ENCODE assay signal across 18 cellular contexts in genomic region chr3:43073116-43073835, GRCh38. TPM values are rescaled to one million over a fixed set of nuclear protein-coding genes. Genes with fewer than 3 reads are reported as not detected.
DNase-seq lines count a peak whose midpoint lies in the region; ATAC-seq and TF ChIP-seq lines count a peak whose summit lies in the region.
"Had no signal": no experiment of that assay in that cellular context is flagged by ENCODE, and none has a peak within 500 bp of the region (broad histone marks: within the 10 kb centered on the region; RNA-seq: fewer than 3 reads in every experiment).

No MANE protein-coding gene starts in this region.

- in situ Hi-C loops in mammary epithelial cell (cut with MboI; ENCODE audit: low sequenced_read_pairs in 2 of 2), result no loop called here

- no peak overlapping the region for H3K4me3 ChIP-seq in mammary epithelial cell (replicated peaks in 1 of 3; ENCODE audit: insufficient read depth in 1 of 3, low read depth in 2 of 3, low read length in 3 of 3)
- H3K4me3 ChIP-seq in aorta (ENCODE audit: low read length in 2 of 2), result no peak overlapping the region
- H3K4me3 ChIP-seq in PC-3 (ENCODE audit: low read length), result no peak overlapping the region
- H3K4me3 ChIP-seq: GM23248, HAP-1 had no signal

- no peaks in the 10 kb centered on the region for H3K9me2 ChIP-seq in PC-3 (replicated peaks; ENCODE audit: low read length)

- H3K27me3 ChIP-seq in mammary epithelial cell (ENCODE audit: insufficient read depth, low read length), result no peaks in the 10 kb centered on the region
- no peaks in the 10 kb centered on the region for H3K27me3 ChIP-seq in aorta (ENCODE audit: control insufficient read depth in 1 of 2, insufficient read depth in 2 of 2, low read length in 1 of 2)
- H3K27me3 ChIP-seq in PC-3 (ENCODE audit: low read length), result no peaks in the 10 kb centered on the region
- H3K27me3 ChIP-seq: BE2C had no signal

- CTCF ChIA-PET in MCF 10A (lab: Yijun Ruan, JAX), result interaction anchor here (0.9 to 1.1 kb wide), 2 partner anchors 93 to 111 kb away, joined by 4 read pairs; no protein-coding TSS in a partner anchor
- CTCF ChIA-PET in mammary epithelial cell (lab: Charles Lee; ENCODE audit: low non-redundant PET), result no interaction called here
- CTCF ChIA-PET in PC-3 (lab: Charles Lee), result no interaction called here

- BruUV-seq in MCF 10A (replicated peaks; lab: Mats Ljungman, UMichigan) (no TSS peak), mammary epithelial cell (replicated peaks; lab: Mats Ljungman, UMichigan) (no TSS peak), PC-3 (replicated peaks; lab: Mats Ljungman, UMichigan) (no TSS peak)

- H3K36me3 ChIP-seq in mammary epithelial cell (ENCODE audit: insufficient read depth, low read length) (no peaks in the 10 kb centered on the region), aorta (ENCODE audit: control insufficient read depth in 1 of 2, insufficient read depth in 2 of 2, low read length in 1 of 2) (no peaks in the 10 kb centered on the region), PC-3 (ENCODE audit: low read depth, low read length) (0 out of 2 replicates have a peak, but pooled peaks cover under 1% of the 10 kb centered on the region)
- H3K36me3 ChIP-seq: BE2C, HAP-1 had no signal

- H3K4me2 ChIP-seq in mammary epithelial cell (ENCODE audit: insufficient read depth, low read depth, low read length), result no peak overlapping the region
- no peak overlapping the region for H3K4me2 ChIP-seq in PC-3 (ENCODE audit: low read length)

- H3K4me1 Mint-ChIP-seq in MCF 10A (ENCODE audit: insufficient read depth, unreplicated experiment), result peaks cover 7% of the 10 kb centered on the region
- H3K4me1 Mint-ChIP-seq in stimulated activated memory B cell treated with anti-CD40 and anti-IgM and Interleukin-4, amounts not matched to agents 10 μg/mL and 1 μg/mL and 100 μg/mL, for 72 hours, result no peaks in the 10 kb centered on the region
- H3K4me1 Mint-ChIP-seq: CD4-positive, CD25-positive, alpha-beta regulatory T cell; CD8-positive, alpha-beta memory T cell had no signal

- 92% methylated on average over 4 of the region's 7 CpGs for WGBS in mammary epithelial cell (ENCODE audit: low coverage, missing lambda C conversion rate)
- WGBS in aorta, 2 donors, result 88 to 90% methylated on average over 7 of the region's 7 CpGs

- no peaks in the 10 kb centered on the region for H3K79me2 ChIP-seq in mammary epithelial cell (ENCODE audit: insufficient read depth, low read length)
- no peaks in the 10 kb centered on the region for H3K79me2 ChIP-seq in PC-3 (ENCODE audit: low read length)

- peak overlapping the region; percentile 6 for H3K27ac Mint-ChIP-seq in MCF 10A (ENCODE audit: low read depth, unreplicated experiment)
- H3K27ac Mint-ChIP-seq in stimulated activated memory B cell treated with anti-CD40 and anti-IgM and Interleukin-4, amounts not matched to agents 10 μg/mL and 1 μg/mL and 100 μg/mL, for 72 hours, result no peak overlapping the region
- H3K27ac Mint-ChIP-seq: CD4-positive, CD25-positive, alpha-beta regulatory T cell had no signal

- H3F3A ChIP-seq in PC-3 (ENCODE audit: low read length, unreplicated experiment), result no peaks in the 10 kb centered on the region

- peak; percentile 40 for ATAC-seq in stimulated activated memory B cell treated with anti-CD40 and anti-IgM and Interleukin-4, amounts not matched to agents 10 μg/mL and 1 μg/mL and 100 μg/mL, for 72 hours
- ATAC-seq in aorta (ENCODE audit: low FRiP score), result peak; percentile 33
- no peak for ATAC-seq in PC-3
- ATAC-seq: HepG2 had no signal

- no peaks in the 10 kb centered on the region for H3K36me3 Mint-ChIP-seq in MCF 10A (ENCODE audit: insufficient read depth, unreplicated experiment)
- peaks cover 3% of the 10 kb centered on the region for H3K36me3 Mint-ChIP-seq in stimulated activated memory B cell treated with anti-CD40 and anti-IgM and Interleukin-4, amounts not matched to agents 10 μg/mL and 1 μg/mL and 100 μg/mL, for 72 hours

- no peaks in the 10 kb centered on the region for H4K20me1 ChIP-seq in mammary epithelial cell (ENCODE audit: insufficient read depth, low read length)
- H4K20me1 ChIP-seq in PC-3 (ENCODE audit: low read length), result no peaks in the 10 kb centered on the region

- no peak overlapping the region for H3K27ac ChIP-seq in mammary epithelial cell (ENCODE audit: insufficient read depth, low read depth, low read length)
- no peak overlapping the region for H3K27ac ChIP-seq in aorta (ENCODE audit: low read depth in 1 of 2, low read length in 2 of 2)
- no peak overlapping the region for H3K27ac ChIP-seq in PC-3 (ENCODE audit: low read length)
- H3K27ac ChIP-seq: GM23248 had no signal

- no peak overlapping the region for H2AFZ ChIP-seq in mammary epithelial cell (ENCODE audit: low read depth, low read length)
- H2AFZ ChIP-seq in PC-3 (ENCODE audit: low read length), result no peak overlapping the region
- H2AFZ ChIP-seq: GM23248 had no signal

- H3K27me3 Mint-ChIP-seq in MCF 10A (ENCODE audit: insufficient read depth, unreplicated experiment), result no peaks in the 10 kb centered on the region
- H3K27me3 Mint-ChIP-seq in stimulated activated memory B cell treated with anti-CD40 and anti-IgM and Interleukin-4, amounts not matched to agents 10 μg/mL and 1 μg/mL and 100 μg/mL, for 72 hours, result no peaks in the 10 kb centered on the region
- H3K27me3 Mint-ChIP-seq: CD4-positive, CD25-positive, alpha-beta regulatory T cell had no signal

- H3K9ac ChIP-seq in mammary epithelial cell (ENCODE audit: insufficient read depth, low read length) (no peak overlapping the region), PC-3 (ENCODE audit: low read length) (no peak overlapping the region)
- H3K9ac ChIP-seq: GM23248 had no signal

- H3K4me3 Mint-ChIP-seq in MCF 10A (ENCODE audit: unreplicated experiment), result no peak overlapping the region
- H3K4me3 Mint-ChIP-seq in stimulated activated memory B cell treated with anti-CD40 and anti-IgM and Interleukin-4, amounts not matched to agents 10 μg/mL and 1 μg/mL and 100 μg/mL, for 72 hours, result no peak overlapping the region
- H3K4me3 Mint-ChIP-seq: CD4-positive, CD25-positive, alpha-beta regulatory T cell; CD8-positive, alpha-beta memory T cell had no signal

- H3K9me3 ChIP-seq in mammary epithelial cell (replicated peaks; ENCODE audit: insufficient read depth, low read length) (no peaks in the 10 kb centered on the region), aorta (ENCODE audit: control insufficient read depth, low read length) (peaks cover 1% of the 10 kb centered on the region), PC-3 (ENCODE audit: low read length) (no peaks in the 10 kb centered on the region)
- H3K9me3 ChIP-seq: BE2C, HAP-1 had no signal

- no peak for DNase-seq in MCF 10A (ENCODE audit: unreplicated experiment)
- no peak for DNase-seq in mammary epithelial cell
- peak; percentile 4 for DNase-seq in mucosa of gallbladder (ENCODE audit: low spot score)
- DNase-seq in aorta, result no peak
- DNase-seq in PC-3, result no peak
- DNase-seq in germinal center (ENCODE audit: low spot score), result no peak
- no peak for DNase-seq in NCI-H510A (lab: John Stamatoyannopoulos, UW)
- DNase-seq: BE2C; C1 segment of cervical spinal cord; CD4-positive, CD25-positive, alpha-beta regulatory T cell; CD8-positive, alpha-beta memory T cell; COR-L47; DMS 273 treated with DMSO at 0.1 percent for 48 hours; GDM1; GM23248 had no signal

- POLR2A ChIA-PET in MCF 10A (lab: Yijun Ruan, JAX), result interaction anchor here (1.2 kb wide), 1 partner anchor 33 kb away, joined by 3 read pairs; no protein-coding TSS in a partner anchor
- POLR2A ChIA-PET in PC-3 (lab: Charles Lee; ENCODE audit: unreplicated experiment), result no interaction called here

- intact Hi-C loops in MCF 10A (cut with micrococcal nuclease), result no loop called here
- intact Hi-C loops in mammary epithelial cell (cut with micrococcal nuclease), result no loop called here
- intact Hi-C loops in aorta (cut with DNase I), result no loop called here
- intact Hi-C loops in PC-3 (cut with micrococcal nuclease), result no loop called here

- H3K4me1 ChIP-seq in mammary epithelial cell (ENCODE audit: insufficient read depth, low read length), result no peaks in the 10 kb centered on the region
- no peaks in the 10 kb centered on the region for H3K4me1 ChIP-seq in aorta (ENCODE audit: control insufficient read depth in 1 of 2, insufficient read depth in 2 of 2, low read length in 2 of 2)
- no peaks in the 10 kb centered on the region for H3K4me1 ChIP-seq in PC-3 (ENCODE audit: insufficient read depth, low read length)
- H3K4me1 ChIP-seq: BE2C, HAP-1 had no signal

- no peaks in the 10 kb centered on the region for H3K9me3 Mint-ChIP-seq in MCF 10A (ENCODE audit: unreplicated experiment)
- no peaks in the 10 kb centered on the region for H3K9me3 Mint-ChIP-seq in stimulated activated memory B cell treated with anti-CD40 and anti-IgM and Interleukin-4, amounts not matched to agents 10 μg/mL and 1 μg/mL and 100 μg/mL, for 72 hours
- H3K9me3 Mint-ChIP-seq: CD8-positive, alpha-beta memory T cell had no signal

- dilution Hi-C loops in mammary epithelial cell (cut with HindIII; ENCODE audit: low sequenced_read_pairs), result no loop called here

- TF ChIP-seq CTCF in MCF 10A (IDR thresholded peaks at IDR 0.05; ENCODE audit: unreplicated experiment) (no peak), mammary epithelial cell (conservative IDR thresholded peaks at IDR 0.05 in 1 of 2, IDR thresholded peaks at IDR 0.05 in 1 of 2; ENCODE audit: extremely low read depth in 1 of 2, insufficient read depth in 1 of 2, low read depth in 1 of 2, low read length in 2 of 2) (no peak), PC-3 (conservative IDR thresholded peaks at IDR 0.05; ENCODE audit: low read depth, low read length) (no peak)

RNA-seq across cellular contexts. Expression of gene POMGNT2, which starts 32.6 kb away (rescaled TPM):
- total RNA-seq in MCF 10A (2022), result 6.2 and 7.3 TPM in 2 replicates
- 10 to 100 TPM; 10.3 to 11.2 TPM for total RNA-seq in mammary epithelial cell
- 23.4 TPM for polyA plus RNA-seq in mammary epithelial cell
- 22.4 TPM for polyA minus RNA-seq in mammary epithelial cell
- total RNA-seq in mucosa of gallbladder, result 24.7 TPM
- 10 to 100 TPM in 1 of 2 donors, 1 to 10 TPM in 1; 9.0 to 12.0 TPM for total RNA-seq in aorta
- 1 to 10 TPM; 2.8 to 8.2 TPM for polyA plus RNA-seq in aorta
- total RNA-seq in PC-3 (2014; rRNA removed), result 45.7 and 51.5 TPM in 2 replicates
